Comparison of ENCODE assay signal across 28 cellular contexts in genomic region chr2:102677219-102678215, GRCh38. TPM values are rescaled to one million over a fixed set of nuclear protein-coding genes. Genes with fewer than 3 reads are reported as not detected.
A peak's percentile ranks its signal among the peaks of the same experiment; 100 is the strongest.
DNase-seq lines count a peak whose midpoint lies in the region; ATAC-seq, FAIRE-seq and TF ChIP-seq lines count a peak whose summit lies in the region.
"Had no signal": no experiment of that assay in that cellular context is flagged by ENCODE, and none has a peak within 500 bp of the region (broad histone marks: within the 10 kb centered on the region; RNA-seq: fewer than 3 reads in every experiment).

No MANE protein-coding gene starts in this region.

- no peak overlapping the region for H3K4me3 ChIP-seq in bronchial epithelial cell (ENCODE audit: low read depth, low read length)
- H3K4me3 ChIP-seq: esophagus muscularis mucosa, right atrium auricular region, smooth muscle cell had no signal

- intact Hi-C loops in left colon (cut with DNase I, micrococcal nuclease): no loop called here
- intact Hi-C loops in left ventricle myocardium superior (cut with micrococcal nuclease): no loop called here

- TF ChIP-seq CTCF in bronchial epithelial cell (IDR thresholded peaks at IDR 0.05; ENCODE audit: insufficient read depth, low read length, severe bottlenecking): no peak

- no peaks in the 10 kb centered on the region for H3K36me3 ChIP-seq in bronchial epithelial cell (ENCODE audit: control insufficient read depth, insufficient read depth, low read length)
- H3K36me3 ChIP-seq: esophagus muscularis mucosa, right atrium auricular region had no signal

- no peaks in the 10 kb centered on the region for H3K27me3 ChIP-seq in bronchial epithelial cell (ENCODE audit: control insufficient read depth, insufficient read depth, low read length)
- H3K27me3 ChIP-seq: right atrium auricular region had no signal

- peak; percentile 39 for ATAC-seq in left colon
- ATAC-seq in left ventricle myocardium superior: no peak
- ATAC-seq: left lobe of liver; Right ventricle myocardium inferior; stimulated activated naive CD8-positive, alpha-beta T cell treated with anti-CD3 and anti-CD28 coated beads, Interleukin-15, Interleukin-2, amounts not matched to agents 100 U/mL and 50 U/mL, for 24 hours had no signal

- DNase-seq in NCI-H1105 treated with DMSO at 0.1 percent for 48 hours (lab: John Stamatoyannopoulos, UW) (peak; percentile 5), NCI-H1105 (lab: John Stamatoyannopoulos, UW) (no peak), NCI-H748 treated with DMSO at 0.1 percent for 48 hours (lab: John Stamatoyannopoulos, UW) (peak; percentile 0), bronchial epithelial cell (ENCODE audit: low read depth) (peak; percentile 64), left colon (no peak), NCI-H2196 treated with DMSO at 0.1 percent for 48 hours (lab: John Stamatoyannopoulos, UW; ENCODE audit: unreplicated experiment) (no peak), left ventricle myocardium superior (no peak), mesenteric fat pad (ENCODE audit: low spot score) (no peak)
- DNase-seq: activated CD4-positive, alpha-beta T cell treated with anti-CD3 and anti-CD28 coated beads, Interleukin-2, amount 50 U/mL, for 1 hour; activated CD4-positive, CD25-positive, alpha-beta regulatory T cell; activated T-cell treated with anti-CD3 and anti-CD28 coated beads, Interleukin-2, amount 50 U/mL, for 48 hours; Caco-2; endodermal cell; immature natural killer cell; mesenchymal stem cell; NCI-H2029; NCI-H226; NCI-H526 treated with DMSO at 0.1 percent for 48 hours; SK-N-SH; stimulated activated CD4-positive, alpha-beta T cell treated with anti-CD3 and anti-CD28 coated beads, Interleukin-2, amount 100 ng/mL, for 24 hours; stimulated activated naive CD8-positive, alpha-beta T cell treated with anti-CD3 and anti-CD28 coated beads, Interleukin-15, Interleukin-2, amounts not matched to agents 100 U/mL and 50 U/mL, for 24 hours had no signal

- FAIRE-seq in bronchial epithelial cell (lab: Jason Lieb, UNC): no peak
- FAIRE-seq: G401.6, TTC549 had no signal

RNA-seq across cellular contexts. Expression of gene SLC9A2, which starts 58.2 kb away (rescaled TPM):
- total RNA-seq in bronchial epithelial cell: under 0.01 and 0.13 TPM in 2 replicates
- 10 to 100 TPM; 75.2 to 81.1 TPM for total RNA-seq in left colon
- total RNA-seq in left ventricle myocardium superior: 0.15 TPM
- not detected for total RNA-seq in mesenteric fat pad
- total RNA-seq: endodermal cell, left lobe of liver, smooth muscle cell had no signal

Comparison
In these comparisons a context has a peak if more than half of its experiments do, and no peak if none do; other contexts are left out.
1. DNase-seq: peak in NCI-H1105 treated with DMSO at 0.1 percent for 48 hours (single experiment), NCI-H748 treated with DMSO at 0.1 percent for 48 hours (single experiment) and bronchial epithelial cell (single experiment); none in NCI-H1105 (single experiment), left colon (0 of 2), NCI-H2196 treated with DMSO at 0.1 percent for 48 hours (single experiment), left ventricle myocardium superior (single experiment) and mesenteric fat pad (single experiment).
2. RNA of gene SLC9A2, which starts 58.2 kb away (total RNA-seq): 75.2 to 81.1 TPM in left colon; 0.15 TPM in left ventricle myocardium superior (single experiment), not detected in mesenteric fat pad (single experiment) and under 0.01 to 0.13 TPM in bronchial epithelial cell; every median in the first group is over 10 times any median in the second.